In the genomic region with DNA sequence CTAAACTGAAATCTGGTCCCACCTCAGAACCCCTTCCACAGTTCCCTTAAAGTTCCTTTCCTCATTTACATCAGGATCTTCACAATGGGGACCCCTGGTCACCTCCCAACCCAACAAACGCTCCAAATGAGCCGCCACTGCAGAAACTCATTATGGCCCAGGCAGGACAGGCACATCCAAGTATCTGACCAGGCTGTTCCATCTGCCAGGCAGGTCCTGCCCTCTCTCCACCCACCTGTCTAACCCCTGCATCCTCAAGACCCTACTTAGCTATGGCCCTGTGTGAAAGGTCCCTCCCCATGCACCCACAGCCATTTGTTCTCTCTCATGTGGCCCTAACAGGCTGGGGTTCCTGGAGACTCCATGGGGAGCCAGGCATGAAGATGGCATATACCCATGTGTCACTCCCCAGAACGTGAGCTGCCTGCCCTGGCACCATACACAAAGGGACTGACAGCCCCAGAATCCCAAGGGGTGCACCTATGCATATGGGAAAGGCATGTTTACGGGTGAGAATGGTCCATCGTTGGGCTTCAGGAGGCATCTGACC, we compare ENCODE assay signal across 15 cellular contexts. TPM values are rescaled to one million over a fixed set of nuclear protein-coding genes. Genes with fewer than 3 reads are reported as not detected.
A peak's percentile ranks its signal among the peaks of the same experiment; 100 is the strongest.
DNase-seq lines count a peak whose midpoint lies in the region; ATAC-seq and TF ChIP-seq lines count a peak whose summit lies in the region.
"Had no signal": no experiment of that assay in that cellular context is flagged by ENCODE, and none has a peak within 500 bp of the region (broad histone marks: within the 10 kb centered on the region; RNA-seq: fewer than 3 reads in every experiment).

No MANE protein-coding gene starts in this region.

- peak overlapping the region; percentile 13 for H3K27ac ChIP-seq in upper lobe of right lung
- H3K27ac ChIP-seq: BLaER1 treated with 17β-estradiol and CSF1 and Interleukin-3, amounts not matched to agents 10 nM and 100 nM; PC-9 had no signal

- no peaks in the 10 kb centered on the region for H3K9me3 ChIP-seq in upper lobe of right lung
- H3K9me3 ChIP-seq: BLaER1 treated with 17β-estradiol and CSF1 and Interleukin-3, amounts not matched to agents 10 nM and 100 nM had no signal

- H3K27ac Mint-ChIP-seq in natural killer cell = no peak overlapping the region
- H3K27ac Mint-ChIP-seq: effector memory CD8-positive, alpha-beta T cell had no signal

- H3K9me3 Mint-ChIP-seq in natural killer cell = no peaks in the 10 kb centered on the region
- H3K9me3 Mint-ChIP-seq: effector memory CD8-positive, alpha-beta T cell had no signal

- peaks cover 4% of the 10 kb centered on the region for H3K4me1 ChIP-seq in upper lobe of right lung
- H3K4me1 ChIP-seq: BLaER1 treated with 17β-estradiol and CSF1 and Interleukin-3, amounts not matched to agents 10 nM and 100 nM had no signal

- no peaks in the 10 kb centered on the region for H3K36me3 Mint-ChIP-seq in natural killer cell

- TF ChIP-seq CTCF in natural killer cell (IDR thresholded peaks at IDR 0.05) = no peak
- no peak for TF ChIP-seq CTCF in upper lobe of right lung (IDR thresholded peaks at IDR 0.05)

- no peaks in the 10 kb centered on the region for H3K36me3 ChIP-seq in upper lobe of right lung
- H3K36me3 ChIP-seq: BLaER1 treated with 17β-estradiol and CSF1 and Interleukin-3, amounts not matched to agents 10 nM and 100 nM had no signal

- peaks cover 0 to under 1% of the 10 kb centered on the region in 2 donors for H3K4me1 Mint-ChIP-seq in natural killer cell

- intact Hi-C loops in left ventricle myocardium superior (cut with micrococcal nuclease) = no loop called here
- intact Hi-C loops in cardiac septum (cut with DNase I) = no loop called here
- intact Hi-C loops in natural killer cell (cut with micrococcal nuclease) = no loop called here
- intact Hi-C loops in upper lobe of right lung (cut with DNase I) = no loop called here

- DNase-seq in left ventricle myocardium superior = peak; percentile 27
- no peak for DNase-seq in cardiac septum (ENCODE audit: low spot score)
- DNase-seq in activated effector memory CD4-positive, alpha-beta T cell treated with anti-CD3 and anti-CD28 coated beads, Interleukin-2, amount 50 U/mL, for 16 hours = peak; percentile 60
- DNase-seq in natural killer cell = peak; percentile 7
- peak; percentile 66 for DNase-seq in upper lobe of right lung
- no peak for DNase-seq in iPS-NIHi11 (ENCODE audit: low spot score)
- DNase-seq: effector memory CD8-positive, alpha-beta T cell; mesenchymal stem cell; NCI-H1694; occipital lobe; PC-9 had no signal

- H3K27me3 Mint-ChIP-seq in natural killer cell (ENCODE audit: low read depth in 2 of 2) = peaks cover 4 to 8% of the 10 kb centered on the region in 2 donors

- H3K27me3 ChIP-seq in upper lobe of right lung = no peaks in the 10 kb centered on the region
- H3K27me3 ChIP-seq: BLaER1 treated with 17β-estradiol and CSF1 and Interleukin-3, amounts not matched to agents 10 nM and 100 nM had no signal

- no peak overlapping the region for H3K4me3 ChIP-seq in upper lobe of right lung
- H3K4me3 ChIP-seq: BLaER1 treated with 17β-estradiol and CSF1 and Interleukin-3, amounts not matched to agents 10 nM and 100 nM; PC-9 had no signal

- H3K4me3 Mint-ChIP-seq in natural killer cell = no peak overlapping the region
- H3K4me3 Mint-ChIP-seq: effector memory CD8-positive, alpha-beta T cell had no signal

- ATAC-seq in left ventricle myocardium superior (no peak), natural killer cell (no peak), upper lobe of right lung (no peak), GM18517 (IDR thresholded peaks at IDR 0.05; ENCODE audit: unreplicated experiment) (no peak), GM19023 (IDR thresholded peaks at IDR 0.05; ENCODE audit: unreplicated experiment) (no peak)
- ATAC-seq: effector memory CD8-positive, alpha-beta T cell had no signal

RNA-seq across cellular contexts. Expression of a gene that starts 9.1 kb away (rescaled TPM):
- not detected for total RNA-seq in left ventricle myocardium superior
- total RNA-seq in cardiac septum = not detected
- total RNA-seq in natural killer cell = not detected
- total RNA-seq in upper lobe of right lung = 56.2 TPM
- total RNA-seq: fibroblast of villous mesenchyme had no signal

RNA-seq across cellular contexts. Expression of a gene that starts 31.5 kb away (rescaled TPM):
- total RNA-seq in left ventricle myocardium superior (3.6 TPM), cardiac septum (6.7 TPM), natural killer cell (1 to 10 TPM in 2 of 3 donors, under 1 TPM in 1; 1.00 to 2.0 (median 1.1) TPM), upper lobe of right lung (45.4 TPM)

Comparison
In these comparisons a context has a peak if more than half of its experiments do, and no peak if none do; other contexts are left out.
1. DNase-seq: peak in left ventricle myocardium superior (single experiment), activated effector memory CD4-positive, alpha-beta T cell treated with anti-CD3 and anti-CD28 coated beads, Interleukin-2, amount 50 U/mL, for 16 hours (single experiment), natural killer cell (single experiment) and upper lobe of right lung (single experiment); none in cardiac septum (single experiment) and iPS-NIHi11 (single experiment).
2. RNA of a gene that starts 9.1 kb away (total RNA-seq): 56.2 TPM in upper lobe of right lung (single experiment); not detected in left ventricle myocardium superior (single experiment), not detected in cardiac septum (single experiment) and not detected in natural killer cell; every median in the first group is over 10 times any median in the second.